In the genomic region with DNA sequence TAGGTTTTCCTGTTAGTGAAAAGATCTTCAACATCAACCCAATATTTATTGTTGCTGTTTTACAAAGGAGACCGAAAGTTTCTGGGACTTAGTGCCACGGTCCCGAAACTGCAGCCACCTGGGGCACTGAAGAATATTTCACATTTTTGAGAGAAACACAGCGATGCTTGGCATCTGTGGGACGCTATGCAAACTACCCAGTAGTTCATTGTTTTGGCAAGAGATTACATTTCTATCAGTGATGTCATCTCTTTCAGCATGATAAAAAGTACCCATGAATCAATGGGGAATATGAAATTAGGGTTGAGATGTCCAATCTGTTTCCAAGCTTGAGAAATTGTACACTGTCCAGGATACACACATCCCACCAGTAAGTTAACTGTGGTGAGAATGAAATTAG, we compare ENCODE assay signal across 25 cellular contexts.
"Had no signal": no experiment of that assay in that cellular context is flagged by ENCODE, and none has a peak within 500 bp of the region (broad histone marks: within the 10 kb centered on the region; RNA-seq: fewer than 3 reads in every experiment).

No MANE protein-coding gene starts in this region.

- H3K9me3 Mint-ChIP-seq: dendritic cell treated with granulocyte-macrophage colony-stimulating factor and Interleukin-4, amounts not matched to agents 40 ng/mL and 50 ng/mL, for 4 days; endodermal cell; memory B cell; nephron; stimulated activated effector memory CD8-positive, alpha-beta T cell treated with anti-CD3 and anti-CD28 coated beads, Interleukin-12 subunit alpha, Interleukin-12 subunit beta, amount 100 ng/mL, for 72 hours; type B pancreatic cell had no signal

- H3K27me3 Mint-ChIP-seq: memory B cell had no signal

- DNase-seq: colonic mucosa; effector CD8-positive, alpha-beta T cell; endodermal cell; foreskin fibroblast; gastrocnemius medialis; head of caudate nucleus; left ventricle myocardium superior; lower lobe of right lung; sigmoid colon; stimulated activated CD4-positive, alpha-beta T cell treated with anti-CD3 and anti-CD28 coated beads, Interleukin-2, amount 100 ng/mL, for 24 hours; stimulated activated CD4-positive, alpha-beta T cell treated with anti-CD3 and anti-CD28 coated beads, Interleukin-4, amount 100 ng/mL, for 24 hours; stimulated activated naive CD8-positive, alpha-beta T cell treated with anti-CD3 and anti-CD28 coated beads, Interleukin-15, Interleukin-2, amounts not matched to agents 100 U/mL and 50 U/mL, for 24 hours; substantia nigra; testis; tibial artery had no signal

- H3K9me3 ChIP-seq: colonic mucosa, gastrocnemius medialis, lower lobe of right lung, prostate gland, right atrium auricular region, sigmoid colon, testis, tibial artery had no signal

- H2AFZ ChIP-seq: neural progenitor cell had no signal

- ATAC-seq: esophagus mucosa; gastrocnemius medialis; left ventricle myocardium superior; lower lobe of right lung; stimulated activated effector memory CD8-positive, alpha-beta T cell treated with anti-CD3 and anti-CD28 coated beads, Interleukin-12 subunit alpha, Interleukin-12 subunit beta, amount 100 ng/mL, for 72 hours; stimulated activated naive CD8-positive, alpha-beta T cell treated with anti-CD3 and anti-CD28 coated beads, Interleukin-15, Interleukin-2, amounts not matched to agents 100 U/mL and 50 U/mL, for 24 hours had no signal

- H3K4me1 Mint-ChIP-seq: endodermal cell had no signal

- H3K9ac ChIP-seq: neural progenitor cell had no signal

- H3K36me3 ChIP-seq: colonic mucosa, gastrocnemius medialis, lower lobe of right lung, neural progenitor cell, prostate gland, right atrium auricular region, sigmoid colon, tibial artery had no signal

- H3K4me3 Mint-ChIP-seq: dendritic cell treated with granulocyte-macrophage colony-stimulating factor and Interleukin-4, amounts not matched to agents 40 ng/mL and 50 ng/mL, for 4 days; endodermal cell; memory B cell; neural progenitor cell; stimulated activated effector memory CD8-positive, alpha-beta T cell treated with anti-CD3 and anti-CD28 coated beads, Interleukin-12 subunit alpha, Interleukin-12 subunit beta, amount 100 ng/mL, for 72 hours had no signal

- H3K4me2 ChIP-seq: neural progenitor cell had no signal

- H3K4me3 ChIP-seq: colonic mucosa, gastrocnemius medialis, lower lobe of right lung, neural progenitor cell, prostate gland, right atrium auricular region, sigmoid colon, testis, tibial artery had no signal

- H3K27me3 ChIP-seq: colonic mucosa, right atrium auricular region, sigmoid colon, testis, tibial artery had no signal

- H3K27ac Mint-ChIP-seq: dendritic cell treated with granulocyte-macrophage colony-stimulating factor and Interleukin-4, amounts not matched to agents 40 ng/mL and 50 ng/mL, for 4 days; endodermal cell; neural progenitor cell; stimulated activated effector memory CD8-positive, alpha-beta T cell treated with anti-CD3 and anti-CD28 coated beads, Interleukin-12 subunit alpha, Interleukin-12 subunit beta, amount 100 ng/mL, for 72 hours had no signal

- H3K36me3 Mint-ChIP-seq: memory B cell had no signal

- H3K4me1 ChIP-seq: prostate gland had no signal

- H3K27ac ChIP-seq: colonic mucosa, epithelial cell of prostate, gastrocnemius medialis, lower lobe of right lung, neural progenitor cell, prostate gland, right atrium auricular region, sigmoid colon, testis, tibial artery had no signal
